Comparison of ENCODE assay signal across 12 cellular contexts in the genomic region with DNA sequence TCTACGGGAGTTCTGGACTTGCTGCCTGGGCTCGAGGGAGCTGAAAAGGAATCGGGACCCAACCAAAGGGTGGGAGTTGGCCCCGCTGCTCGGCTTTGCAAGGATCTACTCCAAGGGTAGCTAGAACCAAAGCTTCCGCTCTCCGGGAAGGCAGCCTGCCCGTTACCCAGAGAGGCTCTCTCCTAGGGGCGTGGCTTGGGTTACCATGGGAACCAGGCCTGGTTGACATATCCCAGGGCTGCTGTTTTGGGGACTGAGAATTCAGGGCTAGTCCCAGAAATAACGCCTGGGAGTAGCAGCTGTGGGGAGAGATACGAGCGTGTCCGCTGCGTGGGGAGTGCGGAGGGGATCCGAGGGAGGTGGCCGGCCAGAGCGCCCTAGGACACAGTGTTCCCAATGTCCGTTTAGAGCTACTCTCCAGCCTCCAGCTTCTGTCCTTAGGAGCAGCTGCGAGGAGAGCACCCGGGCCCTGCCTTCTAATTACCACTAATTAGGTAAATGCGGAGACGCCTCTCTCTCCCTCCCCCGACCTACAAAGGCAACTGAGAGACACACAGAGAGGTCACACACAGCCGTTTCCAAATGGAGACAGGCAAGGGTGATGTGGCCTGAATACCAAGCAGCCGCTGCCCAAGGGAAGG.
DNase-seq lines count a peak whose midpoint lies in the region; ATAC-seq and TF ChIP-seq lines count a peak whose summit lies in the region.
"Had no signal": no experiment of that assay in that cellular context is flagged by ENCODE, and none has a peak within 500 bp of the region (broad histone marks: within the 10 kb centered on the region; RNA-seq: fewer than 3 reads in every experiment).

No MANE protein-coding gene starts in this region.

- H3K9me3 Mint-ChIP-seq in endothelial cell (ENCODE audit: unreplicated experiment): no peaks in the 10 kb centered on the region
- H3K9me3 Mint-ChIP-seq: activated CD4-positive, alpha-beta T cell treated with anti-CD3 and anti-CD28 coated beads, Interleukin-2, amount 10 ng/mL, durations not matched to agents 7 days and 5 days; stimulated activated effector memory CD8-positive, alpha-beta T cell treated with anti-CD3 and anti-CD28 coated beads, Interleukin-12 subunit alpha, Interleukin-12 subunit beta, amount 100 ng/mL, for 72 hours had no signal

- H3K4me3 Mint-ChIP-seq in endothelial cell (ENCODE audit: unreplicated experiment): no peak overlapping the region
- H3K4me3 Mint-ChIP-seq: activated CD4-positive, alpha-beta T cell treated with anti-CD3 and anti-CD28 coated beads, Interleukin-2, amount 10 ng/mL, durations not matched to agents 7 days and 5 days; stimulated activated effector memory CD8-positive, alpha-beta T cell treated with anti-CD3 and anti-CD28 coated beads, Interleukin-12 subunit alpha, Interleukin-12 subunit beta, amount 100 ng/mL, for 72 hours had no signal

- TF ChIP-seq CTCF in endothelial cell (IDR thresholded peaks at IDR 0.05; ENCODE audit: unreplicated experiment) (no peak), lower lobe of right lung (IDR thresholded peaks at IDR 0.05) (no peak)

- H3K4me1 Mint-ChIP-seq in endothelial cell (ENCODE audit: unreplicated experiment): no peaks in the 10 kb centered on the region
- H3K4me1 Mint-ChIP-seq: activated CD4-positive, alpha-beta T cell treated with anti-CD3 and anti-CD28 coated beads, Interleukin-2, amount 10 ng/mL, durations not matched to agents 7 days and 5 days; stimulated activated effector memory CD8-positive, alpha-beta T cell treated with anti-CD3 and anti-CD28 coated beads, Interleukin-12 subunit alpha, Interleukin-12 subunit beta, amount 100 ng/mL, for 72 hours had no signal

- no peak overlapping the region for H3K27ac Mint-ChIP-seq in endothelial cell (ENCODE audit: unreplicated experiment)
- H3K27ac Mint-ChIP-seq: activated CD4-positive, alpha-beta T cell treated with anti-CD3 and anti-CD28 coated beads, Interleukin-2, amount 10 ng/mL, durations not matched to agents 7 days and 5 days; stimulated activated effector memory CD8-positive, alpha-beta T cell treated with anti-CD3 and anti-CD28 coated beads, Interleukin-12 subunit alpha, Interleukin-12 subunit beta, amount 100 ng/mL, for 72 hours had no signal

- no peak overlapping the region for H3K4me3 ChIP-seq in lower lobe of right lung
- H3K4me3 ChIP-seq: uterus had no signal

- peak; percentile 57 for ATAC-seq in Right ventricle myocardium superior (ENCODE audit: poor library complexity)
- peak; percentile 26 for ATAC-seq in left lobe of liver
- ATAC-seq in GM21825 (IDR thresholded peaks at IDR 0.05; ENCODE audit: unreplicated experiment): no peak
- no peak for ATAC-seq in HG03025 (IDR thresholded peaks at IDR 0.05; ENCODE audit: low FRiP score, unreplicated experiment)
- ATAC-seq in lower lobe of right lung: no peak
- ATAC-seq: stimulated activated effector memory CD8-positive, alpha-beta T cell treated with anti-CD3 and anti-CD28 coated beads, Interleukin-12 subunit alpha, Interleukin-12 subunit beta, amount 100 ng/mL, for 72 hours had no signal

- DNase-seq in Right ventricle myocardium superior: peak; percentile 76
- no peak for DNase-seq in cardiac septum (ENCODE audit: low spot score)
- peak; percentile 35 for DNase-seq in endothelial cell (ENCODE audit: low spot score)
- DNase-seq in left lobe of liver (ENCODE audit: low spot score): no peak
- no peak for DNase-seq in lower lobe of right lung
- DNase-seq in stimulated activated CD4-positive, alpha-beta T cell treated with anti-CD3 and anti-CD28 coated beads, Interleukin-4, amount 100 ng/mL, for 1 hour: no peak
- DNase-seq: activated CD4-positive, alpha-beta T cell treated with anti-CD3 and anti-CD28 coated beads, Interleukin-2, amount 10 ng/mL, durations not matched to agents 7 days and 5 days; activated effector memory CD4-positive, alpha-beta T cell treated with anti-CD3 and anti-CD28 coated beads, Interleukin-2, amount 50 U/mL, for 16 hours had no signal

- intact Hi-C loops in Right ventricle myocardium superior (cut with DNase I) (no loop called here), cardiac septum (cut with DNase I) (no loop called here), lower lobe of right lung (cut with DNase I) (no loop called here)

- H3K36me3 ChIP-seq in lower lobe of right lung: no peaks in the 10 kb centered on the region
- H3K36me3 ChIP-seq: uterus had no signal

- H3K27me3 Mint-ChIP-seq in endothelial cell (ENCODE audit: unreplicated experiment): no peaks in the 10 kb centered on the region

- H3K36me3 Mint-ChIP-seq in endothelial cell (ENCODE audit: low read depth, unreplicated experiment): no peaks in the 10 kb centered on the region
- H3K36me3 Mint-ChIP-seq: stimulated activated effector memory CD8-positive, alpha-beta T cell treated with anti-CD3 and anti-CD28 coated beads, Interleukin-12 subunit alpha, Interleukin-12 subunit beta, amount 100 ng/mL, for 72 hours had no signal

- no peak overlapping the region for H3K27ac ChIP-seq in lower lobe of right lung
- H3K27ac ChIP-seq: uterus had no signal

- no peaks in the 10 kb centered on the region for H3K4me1 ChIP-seq in lower lobe of right lung
- H3K4me1 ChIP-seq: uterus had no signal

- H3K9me3 ChIP-seq in lower lobe of right lung: no peaks in the 10 kb centered on the region
- H3K9me3 ChIP-seq: uterus had no signal

- peaks cover 10% of the 10 kb centered on the region for H3K27me3 ChIP-seq in lower lobe of right lung (ENCODE audit: low read depth)
- H3K27me3 ChIP-seq: uterus had no signal

Comparison
In these comparisons a context has a peak if more than half of its experiments do, and no peak if none do; other contexts are left out.
1. DNase-seq: peak in Right ventricle myocardium superior (single experiment) and endothelial cell (single experiment); none in cardiac septum (single experiment), left lobe of liver (single experiment), lower lobe of right lung (single experiment) and stimulated activated CD4-positive, alpha-beta T cell treated with anti-CD3 and anti-CD28 coated beads, Interleukin-4, amount 100 ng/mL, for 1 hour (single experiment).
2. ATAC-seq: peak in Right ventricle myocardium superior (single experiment) and left lobe of liver (single experiment); none in GM21825 (single experiment), HG03025 (single experiment) and lower lobe of right lung (0 of 2).